In genomic region chr14:77086017-77086727, GRCh38 we compare ENCODE assay signal across 1 cellular context.
A peak's percentile ranks its signal among the peaks of the same experiment; 100 is the strongest.
TF ChIP-seq lines count a peak whose summit lies in the region.

No MANE protein-coding gene starts in this region.

TF ChIP-seq in H1, 55 proteins besides CTCF, POLR2A, EP300 and RAD21:
- TF ChIP-seq TEAD4 (IDR thresholded peaks at IDR 0.05; ENCODE audit: low read depth, low read length) (peak; percentile 60; the same call in 1 of the 2 replicates), PHF8 (conservative IDR thresholded peaks at IDR 0.05; ENCODE audit: low read depth, low read length) (no peak), BRCA1 (IDR thresholded peaks at IDR 0.05; ENCODE audit: low read depth, low read length) (no peak), SP1 (IDR thresholded peaks at IDR 0.05; ENCODE audit: low read depth, low read length) (peak; percentile 66; the same call in 1 of the 2 replicates), SP2 (IDR thresholded peaks at IDR 0.05; ENCODE audit: low read length) (no peak), TCF12 (IDR thresholded peaks at IDR 0.05; ENCODE audit: low read depth, low read length) (0 out of 2 replicates have a peak, but pooled peaks have one; percentile 50), POLR2AphosphoS5 (IDR thresholded peaks at IDR 0.05; ENCODE audit: low read depth, low read length) (0 out of 2 replicates have a peak, but pooled peaks have one; percentile 49), HDAC2 (IDR thresholded peaks at IDR 0.05; ENCODE audit: borderline replicate concordance in 1 of 2, low read depth in 2 of 2, low read length in 2 of 2) (no peak), CHD1 (IDR thresholded peaks at IDR 0.05; ENCODE audit: low read depth, low read length) (no peak)
